In genomic region chr22:39622881-39623367, GRCh38 we compare ENCODE assay signal across 8 cellular contexts.
DNase-seq lines count a peak whose midpoint lies in the region; ATAC-seq and TF ChIP-seq lines count a peak whose summit lies in the region.

No MANE protein-coding gene starts in this region.

- H3K9me3 ChIP-seq in HAP-1: no peaks in the 10 kb centered on the region

- in situ Hi-C loops in ACHN (cut with HindIII; ENCODE audit: low pct_ligation_motif_present, low pct_unique_long_range_greater_than_20kb, low sequenced_read_pairs): no loop called here
- in situ Hi-C loops in HAP-1 (cut with MboI; ENCODE audit: low sequenced_read_pairs): loop anchor here (10.0 kb wide), 1 partner anchor 402 kb away; no protein-coding TSS in a partner anchor

- H3K27ac Mint-ChIP-seq in stimulated activated effector memory CD8-positive, alpha-beta T cell treated with anti-CD3 and anti-CD28 coated beads, Interleukin-12 subunit alpha, Interleukin-12 subunit beta, amount 100 ng/mL, for 72 hours: no peak overlapping the region

- peak; percentile 22 for DNase-seq in ACHN
- DNase-seq in HAP-1 (ENCODE audit: low spot score in 2 of 2): peak; percentile 41 to 89
- peak; percentile 80 for DNase-seq in activated CD4-positive, CD25-positive, alpha-beta regulatory T cell treated with anti-CD3 and anti-CD28 coated beads, Interleukin-2, amount 50 U/mL, for 72 hours
- peak; percentile 45 for DNase-seq in choroid plexus epithelial cell (ENCODE audit: low read depth)
- DNase-seq in midbrain (lab: John Stamatoyannopoulos, UW): peak; percentile 17
- DNase-seq in stimulated activated effector memory CD8-positive, alpha-beta T cell treated with anti-CD3 and anti-CD28 coated beads, Interleukin-12 subunit alpha, Interleukin-12 subunit beta, amount 100 ng/mL, for 72 hours (ENCODE audit: low spot score in 2 of 2): peak; percentile 81 to 84

- H3K4me3 ChIP-seq in HAP-1 (no peak overlapping the region), choroid plexus epithelial cell (ENCODE audit: low read depth, low read length) (no peak overlapping the region)

- H3K4me1 Mint-ChIP-seq in stimulated activated effector memory CD8-positive, alpha-beta T cell treated with anti-CD3 and anti-CD28 coated beads, Interleukin-12 subunit alpha, Interleukin-12 subunit beta, amount 100 ng/mL, for 72 hours: peaks cover 16% of the 10 kb centered on the region

- no peaks in the 10 kb centered on the region for H3K36me3 Mint-ChIP-seq in stimulated activated effector memory CD8-positive, alpha-beta T cell treated with anti-CD3 and anti-CD28 coated beads, Interleukin-12 subunit alpha, Interleukin-12 subunit beta, amount 100 ng/mL, for 72 hours

- H3K36me3 ChIP-seq in HAP-1 (replicated peaks): no peaks in the 10 kb centered on the region

- TF ChIP-seq CTCF in choroid plexus epithelial cell (conservative IDR thresholded peaks at IDR 0.05; ENCODE audit: low read depth, low read length): peak; percentile 71

- H3K4me3 Mint-ChIP-seq in stimulated activated effector memory CD8-positive, alpha-beta T cell treated with anti-CD3 and anti-CD28 coated beads, Interleukin-12 subunit alpha, Interleukin-12 subunit beta, amount 100 ng/mL, for 72 hours: no peak overlapping the region

- peaks cover 4% of the 10 kb centered on the region for H3K4me1 ChIP-seq in HAP-1

- H3K9me3 Mint-ChIP-seq in stimulated activated effector memory CD8-positive, alpha-beta T cell treated with anti-CD3 and anti-CD28 coated beads, Interleukin-12 subunit alpha, Interleukin-12 subunit beta, amount 100 ng/mL, for 72 hours: no peaks in the 10 kb centered on the region

- peak; percentile 78 for ATAC-seq in stimulated activated effector memory CD8-positive, alpha-beta T cell treated with anti-CD3 and anti-CD28 coated beads, Interleukin-12 subunit alpha, Interleukin-12 subunit beta, amount 100 ng/mL, for 72 hours
- ATAC-seq in HG03442 (IDR thresholded peaks at IDR 0.05; ENCODE audit: unreplicated experiment) (no peak), GM21717 (IDR thresholded peaks at IDR 0.05; ENCODE audit: unreplicated experiment) (no peak)

- no peaks in the 10 kb centered on the region for H3K27me3 ChIP-seq in HAP-1 (ENCODE audit: low read depth)

Comparison
In these comparisons a context has a peak if more than half of its experiments do, and no peak if none do; other contexts are left out.
1. DNase-seq: peak in every context shown above with its lines; median percentile 82 in stimulated activated effector memory CD8-positive, alpha-beta T cell treated with anti-CD3 and anti-CD28 coated beads, Interleukin-12 subunit alpha, Interleukin-12 subunit beta, amount 100 ng/mL, for 72 hours; 80 in activated CD4-positive, CD25-positive, alpha-beta regulatory T cell treated with anti-CD3 and anti-CD28 coated beads, Interleukin-2, amount 50 U/mL, for 72 hours; 65 in HAP-1; 45 in choroid plexus epithelial cell; 22 in ACHN; 17 in midbrain.